ENCODE assay signal across 10 cellular contexts in genomic region chr5:95022967-95023695, GRCh38.
DNase-seq lines count a peak whose midpoint lies in the region; ATAC-seq, FAIRE-seq and TF ChIP-seq lines count a peak whose summit lies in the region.
"Had no signal": no experiment of that assay in that cellular context is flagged by ENCODE, and none has a peak within 500 bp of the region (broad histone marks: within the 10 kb centered on the region; RNA-seq: fewer than 3 reads in every experiment).

No MANE protein-coding gene starts in this region.

- H3K4me3 ChIP-seq in dorsolateral prefrontal cortex (no peak overlapping the region), Caco-2 (ENCODE audit: low read depth, low read length) (no peak overlapping the region)
- H3K4me3 ChIP-seq: body of pancreas had no signal

- TF ChIP-seq CTCF in dorsolateral prefrontal cortex (IDR thresholded peaks at IDR 0.05 in 54 of 56, conservative IDR thresholded peaks at IDR 0.05 in 2 of 56; ENCODE audit: low read depth in 1 of 56, partially characterized antibody in 56 of 56) (no peak), Caco-2 (IDR thresholded peaks at IDR 0.05; ENCODE audit: insufficient read depth in 1 of 2, low read depth in 1 of 2, low read length in 1 of 2, severe bottlenecking in 1 of 2, unreplicated experiment in 1 of 2) (no peak)

- intact Hi-C loops in dorsolateral prefrontal cortex (cut with DNase I) (no loop called here), Caco-2 (cut with micrococcal nuclease; ENCODE audit: unreplicated experiment) (no loop called here)

- CTCF ChIA-PET in Caco-2 (lab: Charles Lee): no interaction called here

- H3K9me3 ChIP-seq in Caco-2: no peaks in the 10 kb centered on the region
- H3K9me3 ChIP-seq: body of pancreas had no signal

- H3K27ac ChIP-seq in dorsolateral prefrontal cortex: peak overlapping the region in 4 of 59 donors; percentile 8 to 15 (median 14)
- H3K27ac ChIP-seq: body of pancreas had no signal

- no peaks in the 10 kb centered on the region for H3K4me1 ChIP-seq in Caco-2
- H3K4me1 ChIP-seq: body of pancreas had no signal

- DNase-seq in GM18507 (ENCODE audit: extremely low spot score, insufficient read length, low read depth) (no peak), dorsolateral prefrontal cortex (peak in 6 of 10 donors; percentile 6 to 63 (median 52)), Caco-2 (no peak), NCI-H446 treated with DMSO at 0.1 percent for 48 hours (lab: John Stamatoyannopoulos, UW) (no peak)
- DNase-seq in activated CD4-positive, alpha-beta T cell treated with anti-CD3 and anti-CD28 coated beads, Interleukin-2, amount 50 U/mL, for 48 hours: no peak

- ATAC-seq in GM21576 (IDR thresholded peaks at IDR 0.05; ENCODE audit: unreplicated experiment) (peak; percentile 69), HG03520 (IDR thresholded peaks at IDR 0.05; ENCODE audit: unreplicated experiment) (peak; percentile 76)
- no peak for ATAC-seq in stimulated activated memory B cell treated with anti-CD40 and anti-IgM and Interleukin-4, amounts not matched to agents 10 μg/mL and 1 μg/mL and 100 μg/mL, for 72 hours
- ATAC-seq: body of pancreas had no signal

- BruUV-seq in Caco-2 (replicated peaks; lab: Mats Ljungman, UMichigan): no TSS peak

- no peaks in the 10 kb centered on the region for H3K36me3 ChIP-seq in Caco-2 (ENCODE audit: control insufficient read depth, insufficient read depth, low read length)

- H3K36me3 Mint-ChIP-seq in stimulated activated memory B cell treated with anti-CD40 and anti-IgM and Interleukin-4, amounts not matched to agents 10 μg/mL and 1 μg/mL and 100 μg/mL, for 72 hours: no peaks in the 10 kb centered on the region
- no peaks in the 10 kb centered on the region for H3K36me3 Mint-ChIP-seq in Caco-2 (ENCODE audit: insufficient read depth, unreplicated experiment)

- H3K9me3 Mint-ChIP-seq in stimulated activated memory B cell treated with anti-CD40 and anti-IgM and Interleukin-4, amounts not matched to agents 10 μg/mL and 1 μg/mL and 100 μg/mL, for 72 hours: no peaks in the 10 kb centered on the region
- no peaks in the 10 kb centered on the region for H3K9me3 Mint-ChIP-seq in Caco-2 (ENCODE audit: unreplicated experiment)

- peaks cover 9% of the 10 kb centered on the region for H3K27me3 Mint-ChIP-seq in stimulated activated memory B cell treated with anti-CD40 and anti-IgM and Interleukin-4, amounts not matched to agents 10 μg/mL and 1 μg/mL and 100 μg/mL, for 72 hours
- H3K27me3 Mint-ChIP-seq in Caco-2 (ENCODE audit: insufficient read depth, unreplicated experiment): peaks cover 9% of the 10 kb centered on the region
- H3K27me3 Mint-ChIP-seq: IgD-negative memory B cell had no signal

- no peak overlapping the region for H3K27ac Mint-ChIP-seq in stimulated activated memory B cell treated with anti-CD40 and anti-IgM and Interleukin-4, amounts not matched to agents 10 μg/mL and 1 μg/mL and 100 μg/mL, for 72 hours
- no peak overlapping the region for H3K27ac Mint-ChIP-seq in Caco-2 (ENCODE audit: unreplicated experiment)

- H3K27me3 ChIP-seq in dorsolateral prefrontal cortex (no peaks in the 10 kb centered on the region), Caco-2 (replicated peaks; ENCODE audit: control insufficient read depth, insufficient read depth, low read length) (no peaks in the 10 kb centered on the region)
- H3K27me3 ChIP-seq: body of pancreas had no signal

- FAIRE-seq in GM18507 (lab: Jason Lieb, UNC): peak; percentile 95

- no peaks in the 10 kb centered on the region for H3K4me1 Mint-ChIP-seq in stimulated activated memory B cell treated with anti-CD40 and anti-IgM and Interleukin-4, amounts not matched to agents 10 μg/mL and 1 μg/mL and 100 μg/mL, for 72 hours
- no peaks in the 10 kb centered on the region for H3K4me1 Mint-ChIP-seq in Caco-2 (ENCODE audit: low read depth, unreplicated experiment)

- H3K4me3 Mint-ChIP-seq in stimulated activated memory B cell treated with anti-CD40 and anti-IgM and Interleukin-4, amounts not matched to agents 10 μg/mL and 1 μg/mL and 100 μg/mL, for 72 hours: no peak overlapping the region
- no peak overlapping the region for H3K4me3 Mint-ChIP-seq in Caco-2 (ENCODE audit: unreplicated experiment)
- H3K4me3 Mint-ChIP-seq: IgD-negative memory B cell had no signal

- POLR2A ChIA-PET in Caco-2 (lab: Charles Lee): no interaction called here

Comparison
In these comparisons a context has a peak if more than half of its experiments do, and no peak if none do; other contexts are left out.
1. DNase-seq: peak in dorsolateral prefrontal cortex (6 of 10); none in GM18507 (single experiment), Caco-2 (0 of 2), NCI-H446 treated with DMSO at 0.1 percent for 48 hours (single experiment) and activated CD4-positive, alpha-beta T cell treated with anti-CD3 and anti-CD28 coated beads, Interleukin-2, amount 50 U/mL, for 48 hours (0 of 2).